Comparison of ENCODE assay signal across 14 cellular contexts in the genomic region with DNA sequence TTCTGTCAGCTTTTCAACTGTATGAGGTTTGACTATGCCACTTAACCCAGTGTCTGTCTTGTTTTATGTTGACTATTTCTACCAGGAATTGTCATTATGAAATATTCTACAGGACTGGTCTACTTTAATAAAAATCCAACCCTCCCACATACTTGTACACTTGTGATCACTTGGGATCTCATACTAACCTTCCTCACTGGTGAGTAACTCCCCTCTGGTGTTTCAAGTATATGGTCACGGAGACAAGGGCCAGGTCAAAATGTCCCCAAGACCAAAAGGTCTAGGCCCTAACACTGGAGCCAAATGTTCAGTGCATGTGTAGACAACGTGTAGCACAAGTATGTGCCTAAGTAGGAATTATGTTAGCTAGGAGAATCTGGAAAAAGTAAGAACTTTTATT.
DNase-seq lines count a peak whose midpoint lies in the region; ATAC-seq and TF ChIP-seq lines count a peak whose summit lies in the region.
"Had no signal": no experiment of that assay in that cellular context is flagged by ENCODE, and none has a peak within 500 bp of the region (broad histone marks: within the 10 kb centered on the region; RNA-seq: fewer than 3 reads in every experiment).

No MANE protein-coding gene starts in this region.

- peak overlapping the region; percentile 78 for H3K27ac ChIP-seq in RWPE2 (ENCODE audit: poor library complexity, severe bottlenecking)
- H3K27ac ChIP-seq in dorsolateral prefrontal cortex: peak overlapping the region in 45 of 59 donors; percentile 8 to 94 (median 78)
- no peak overlapping the region for H3K27ac ChIP-seq in heart right ventricle
- no peak overlapping the region for H3K27ac ChIP-seq in coronary artery
- H3K27ac ChIP-seq: HL-60 had no signal

- intact Hi-C loops in dorsolateral prefrontal cortex (cut with DNase I) (loop anchor here (2.0 to 5.0 kb wide), 4 partner anchors 56 to 127 kb away; no protein-coding TSS in a partner anchor), heart right ventricle (cut with DNase I) (loop anchor here in 5 of 10 donors (5.0 to 10.0 kb wide), 5 partner anchors 90 to 258 kb away; no protein-coding TSS in a partner anchor)

- TF ChIP-seq CTCF in RWPE2 (IDR thresholded peaks at IDR 0.05; ENCODE audit: poor library complexity, severe bottlenecking): no peak
- no peak for TF ChIP-seq CTCF in dorsolateral prefrontal cortex (IDR thresholded peaks at IDR 0.05 in 54 of 56, conservative IDR thresholded peaks at IDR 0.05 in 2 of 56; ENCODE audit: low read depth in 1 of 56, partially characterized antibody in 56 of 56)
- no peak for TF ChIP-seq CTCF in omental fat pad (IDR thresholded peaks at IDR 0.05)
- no peak for TF ChIP-seq CTCF in heart right ventricle (IDR thresholded peaks at IDR 0.05)
- no peak for TF ChIP-seq CTCF in coronary artery (IDR thresholded peaks at IDR 0.05)

- no peak for DNase-seq in RWPE2 (ENCODE audit: low spot score)
- DNase-seq in dorsolateral prefrontal cortex: no peak
- DNase-seq in omental fat pad (ENCODE audit: low spot score): no peak
- no peak for DNase-seq in stimulated activated CD4-positive, alpha-beta T cell treated with anti-CD3 and anti-CD28 coated beads, Interleukin-4, amount 100 ng/mL, for 1 hour
- no peak for DNase-seq in heart right ventricle
- no peak for DNase-seq in coronary artery (ENCODE audit: low spot score)
- DNase-seq: CD8-positive, alpha-beta T cell; COR-L47; DMS153; DMS79 treated with DMSO at 0.1 percent for 48 hours; EL; H7 had no signal

- H3K36me3 ChIP-seq in RWPE2 (ENCODE audit: low read depth) (no peaks in the 10 kb centered on the region), heart right ventricle (no peaks in the 10 kb centered on the region)

- ATAC-seq in RWPE2 (ENCODE audit: low read depth) (no peak), omental fat pad (ENCODE audit: low FRiP score) (peak; percentile 43), heart right ventricle (no peak)
- ATAC-seq: CD8-positive, alpha-beta T cell; GM23338 had no signal

- H3K4me3 ChIP-seq in RWPE2 (ENCODE audit: severe bottlenecking) (no peak overlapping the region), dorsolateral prefrontal cortex (no peak overlapping the region), heart right ventricle (no peak overlapping the region), coronary artery (no peak overlapping the region)
- H3K4me3 ChIP-seq: GM23338 had no signal

- no peaks in the 10 kb centered on the region for H3K9me3 ChIP-seq in RWPE2 (ENCODE audit: severe bottlenecking)
- no peaks in the 10 kb centered on the region for H3K9me3 ChIP-seq in heart right ventricle

- WGBS in heart right ventricle, 2 donors: 83% methylated on average over 2 of the region's 2 CpGs

- H3K4me1 ChIP-seq in RWPE2 (ENCODE audit: insufficient read depth, poor library complexity, severe bottlenecking): peaks cover 16% of the 10 kb centered on the region
- no peaks in the 10 kb centered on the region for H3K4me1 ChIP-seq in heart right ventricle

- no peaks in the 10 kb centered on the region for H3K27me3 ChIP-seq in RWPE2 (ENCODE audit: insufficient read depth, poor library complexity, severe bottlenecking)
- no peaks in the 10 kb centered on the region for H3K27me3 ChIP-seq in dorsolateral prefrontal cortex
- H3K27me3 ChIP-seq in heart right ventricle: no peaks in the 10 kb centered on the region

Comparison
In these comparisons a context has a peak if more than half of its experiments do, and no peak if none do; other contexts are left out.
1. H3K27ac ChIP-seq: peak in RWPE2 (single experiment) and dorsolateral prefrontal cortex (45 of 59); none in heart right ventricle (0 of 10) and coronary artery (0 of 2).